In the genomic region with DNA sequence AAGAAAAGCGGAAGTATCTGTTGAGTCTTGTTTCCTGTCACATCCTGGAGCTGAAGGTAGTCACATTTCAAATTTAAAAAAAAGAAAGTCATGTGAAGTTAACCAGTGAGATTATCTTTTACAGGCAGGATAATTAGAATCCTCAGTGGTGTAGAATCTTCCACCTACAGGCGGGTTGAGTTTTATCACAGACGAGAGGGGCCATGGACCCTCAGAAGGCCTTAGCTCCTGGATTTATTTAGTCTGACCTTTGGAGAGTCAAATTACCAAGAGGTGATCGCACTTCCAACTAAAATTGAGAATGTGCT, we compare ENCODE assay signal across 2 cellular contexts.
A peak's percentile ranks its signal among the peaks of the same experiment; 100 is the strongest.
TF ChIP-seq lines count a peak whose summit lies in the region.

No MANE protein-coding gene starts in this region.

TF ChIP-seq in IMR-90, 13 proteins besides CTCF, POLR2A, EP300 and RAD21:
- TF ChIP-seq SMC3 (IDR thresholded peaks at IDR 0.05; ENCODE audit: low read depth, low read length) = no peak
- TF ChIP-seq RCOR1 (IDR thresholded peaks at IDR 0.05; ENCODE audit: insufficient replicate concordance, low read length) = no peak
- TF ChIP-seq RFX5 (IDR thresholded peaks at IDR 0.05; ENCODE audit: low read depth, low read length) = no peak
- TF ChIP-seq MAZ (IDR thresholded peaks at IDR 0.05; ENCODE audit: borderline replicate concordance, low read depth, low read length) = no peak
- TF ChIP-seq BHLHE40 (IDR thresholded peaks at IDR 0.05; ENCODE audit: low read depth, low read length) = no peak
- TF ChIP-seq FOS (IDR thresholded peaks at IDR 0.05; ENCODE audit: low read depth, low read length) = no peak
- no peak for TF ChIP-seq CEBPB (IDR thresholded peaks at IDR 0.05; ENCODE audit: low read depth, low read length)
- no peak for TF ChIP-seq CHD1 (IDR thresholded peaks at IDR 0.05; ENCODE audit: low read depth, low read length)
- TF ChIP-seq NFE2L2 (IDR thresholded peaks at IDR 0.05; ENCODE audit: low read depth, low read length) = no peak
- no peak for TF ChIP-seq MAFK (IDR thresholded peaks at IDR 0.05; ENCODE audit: low read depth, low read length)
- TF ChIP-seq, protein P1, sequence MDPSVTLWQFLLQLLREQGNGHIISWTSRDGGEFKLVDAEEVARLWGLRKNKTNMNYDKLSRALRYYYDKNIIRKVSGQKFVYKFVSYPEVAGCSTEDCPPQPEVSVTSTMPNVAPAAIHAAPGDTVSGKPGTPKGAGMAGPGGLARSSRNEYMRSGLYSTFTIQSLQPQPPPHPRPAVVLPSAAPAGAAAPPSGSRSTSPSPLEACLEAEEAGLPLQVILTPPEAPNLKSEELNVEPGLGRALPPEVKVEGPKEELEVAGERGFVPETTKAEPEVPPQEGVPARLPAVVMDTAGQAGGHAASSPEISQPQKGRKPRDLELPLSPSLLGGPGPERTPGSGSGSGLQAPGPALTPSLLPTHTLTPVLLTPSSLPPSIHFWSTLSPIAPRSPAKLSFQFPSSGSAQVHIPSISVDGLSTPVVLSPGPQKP (IDR thresholded peaks at IDR 0.05; ENCODE audit: borderline replicate concordance, low read depth, low read length) = no peak
- no peak for TF ChIP-seq MXI1 (IDR thresholded peaks at IDR 0.05; ENCODE audit: borderline replicate concordance, low read depth, low read length)
- no peak for TF ChIP-seq USF2 (IDR thresholded peaks at IDR 0.05; ENCODE audit: low read depth, low read length)

TF ChIP-seq in K562, 482 proteins besides CTCF, POLR2A, EP300 and RAD21:
- peak; percentile 75; the same call in 1 of the 2 replicates for TF ChIP-seq GABPA (tag; conservative IDR thresholded peaks at IDR 0.05; ENCODE audit: low read depth)
- peak; percentile 50; the same call in 1 of the 2 replicates for TF ChIP-seq FOXM1 (IDR thresholded peaks at IDR 0.05; ENCODE audit: low read depth)
- no peak for TF ChIP-seq FOXM1 (CRISPR knock-in tag; IDR thresholded peaks at IDR 0.05; ENCODE audit: low read depth)
- TF ChIP-seq MAFG (tag; conservative IDR thresholded peaks at IDR 0.05) = no peak
- TF ChIP-seq, protein P2, sequence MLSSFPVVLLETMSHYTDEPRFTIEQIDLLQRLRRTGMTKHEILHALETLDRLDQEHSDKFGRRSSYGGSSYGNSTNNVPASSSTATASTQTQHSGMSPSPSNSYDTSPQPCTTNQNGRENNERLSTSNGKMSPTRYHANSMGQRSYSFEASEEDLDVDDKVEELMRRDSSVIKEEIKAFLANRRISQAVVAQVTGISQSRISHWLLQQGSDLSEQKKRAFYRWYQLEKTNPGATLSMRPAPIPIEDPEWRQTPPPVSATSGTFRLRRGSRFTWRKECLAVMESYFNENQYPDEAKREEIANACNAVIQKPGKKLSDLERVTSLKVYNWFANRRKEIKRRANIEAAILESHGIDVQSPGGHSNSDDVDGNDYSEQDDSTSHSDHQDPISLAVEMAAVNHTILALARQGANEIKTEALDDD (IDR thresholded peaks at IDR 0.05) = peak; percentile 70
- no peak for TF ChIP-seq NR2C2 (CRISPR knock-in tag; IDR thresholded peaks at IDR 0.05)
- 0 out of 2 replicates have a peak, but pooled peaks have one; percentile 34 for TF ChIP-seq NR2C2 (tag; IDR thresholded peaks at IDR 0.05)
- TF ChIP-seq MYBL2 (IDR thresholded peaks at IDR 0.05; ENCODE audit: low read depth) = 0 out of 2 replicates have a peak, but pooled peaks have one; percentile 18
- TF ChIP-seq MYBL2 (CRISPR knock-in tag; IDR thresholded peaks at IDR 0.05; ENCODE audit: borderline replicate concordance) = no peak
TF ChIP-seq in K562: peak in this region for 5.
